In genomic region chr5:32462618-32463017, GRCh38 we compare ENCODE assay signal across 13 cellular contexts. TPM values are rescaled to one million over a fixed set of nuclear protein-coding genes. Genes with fewer than 3 reads are reported as not detected.
DNase-seq lines count a peak whose midpoint lies in the region; ATAC-seq and TF ChIP-seq lines count a peak whose summit lies in the region.
"Had no signal": no experiment of that assay in that cellular context is flagged by ENCODE, and none has a peak within 500 bp of the region (broad histone marks: within the 10 kb centered on the region; RNA-seq: fewer than 3 reads in every experiment).

No MANE protein-coding gene starts in this region.

- no peaks in the 10 kb centered on the region for H4K20me1 ChIP-seq in OCI-LY7 (ENCODE audit: insufficient read depth, low read length)
- H4K20me1 ChIP-seq: BLaER1 had no signal

- H3K27ac Mint-ChIP-seq in stimulated activated naive CD8-positive, alpha-beta T cell treated with anti-CD3 and anti-CD28 coated beads, Interleukin-15, amount 100 ng/mL, for 72 hours, result peak overlapping the region in 1 of 2 donors; percentile 64
- H3K27ac Mint-ChIP-seq: GM23338 had no signal

- no peak overlapping the region for H2AFZ ChIP-seq in OCI-LY7 (ENCODE audit: low read length)

- H3K4me1 ChIP-seq in left lung (no peaks in the 10 kb centered on the region), OCI-LY7 (ENCODE audit: insufficient read depth, low read length, poor library complexity, severe bottlenecking) (no peaks in the 10 kb centered on the region)
- H3K4me1 ChIP-seq: BLaER1, prostate gland had no signal

- H3K4me3 Mint-ChIP-seq in activated T-cell treated with anti-CD3 and anti-CD28 coated beads, Interleukin-2, amount 50 U/mL, for 4 hours, result no peak overlapping the region
- H3K4me3 Mint-ChIP-seq in stimulated activated naive CD8-positive, alpha-beta T cell treated with anti-CD3 and anti-CD28 coated beads, Interleukin-15, amount 100 ng/mL, for 72 hours, result no peak overlapping the region
- H3K4me3 Mint-ChIP-seq: GM23338 had no signal

- H3K27ac ChIP-seq in left lung, result no peak overlapping the region
- H3K27ac ChIP-seq in OCI-LY7 (ENCODE audit: low read depth, low read length, poor library complexity, severe bottlenecking), result no peak overlapping the region
- H3K27ac ChIP-seq: BLaER1, prostate gland had no signal

- H3K36me3 ChIP-seq in left lung, result no peaks in the 10 kb centered on the region
- no peaks in the 10 kb centered on the region for H3K36me3 ChIP-seq in OCI-LY7 (ENCODE audit: insufficient read depth, low read length)
- H3K36me3 ChIP-seq: BLaER1, prostate gland had no signal

- H3K79me2 ChIP-seq in OCI-LY7 (ENCODE audit: insufficient read depth, low read depth, low read length), result no peaks in the 10 kb centered on the region

- BruUV-seq in OCI-LY7 (replicated peaks; lab: Mats Ljungman, UMichigan), result no TSS peak

- POLR2A ChIA-PET in OCI-LY7 (lab: Charles Lee), result interaction anchor here (0.6 kb wide), 1 partner anchor 64 kb away, joined by 3 read pairs; no protein-coding TSS in a partner anchor

- DNase-seq in activated naive CD4-positive, alpha-beta T cell treated with Interleukin-2 at 50 U/mL for 16 hours, result peak; percentile 59
- DNase-seq in activated naive CD4-positive, alpha-beta T cell (lab: John Stamatoyannopoulos, UW), result no peak
- peak; percentile 5 for DNase-seq in activated T-cell treated with anti-CD3 and anti-CD28 coated beads, Interleukin-2, amount 50 U/mL, for 4 hours
- DNase-seq in left lung, result no peak
- DNase-seq in stimulated activated naive CD8-positive, alpha-beta T cell treated with anti-CD3 and anti-CD28 coated beads, Interleukin-15, amount 100 ng/mL, for 72 hours, result peak; percentile 4 to 18
- DNase-seq in OCI-LY7 (ENCODE audit: low spot score), result no peak
- DNase-seq in NCI-H1092 treated with DMSO at 0.1 percent for 48 hours (lab: John Stamatoyannopoulos, UW), result no peak
- DNase-seq: effector CD8-positive, alpha-beta T cell; NCI-H526 had no signal

- CTCF ChIA-PET in OCI-LY7 (lab: Charles Lee; ENCODE audit: unreplicated experiment), result no interaction called here

- intact Hi-C loops in left lung (cut with DNase I), result no loop called here
- intact Hi-C loops in OCI-LY7 (cut with micrococcal nuclease; ENCODE audit: unreplicated experiment), result no loop called here

- no peaks in the 10 kb centered on the region for H3K9me3 Mint-ChIP-seq in activated T-cell treated with anti-CD3 and anti-CD28 coated beads, Interleukin-2, amount 50 U/mL, for 4 hours
- no peaks in the 10 kb centered on the region for H3K9me3 Mint-ChIP-seq in stimulated activated naive CD8-positive, alpha-beta T cell treated with anti-CD3 and anti-CD28 coated beads, Interleukin-15, amount 100 ng/mL, for 72 hours

- no peaks in the 10 kb centered on the region for H3K36me3 Mint-ChIP-seq in activated T-cell treated with anti-CD3 and anti-CD28 coated beads, Interleukin-2, amount 50 U/mL, for 4 hours (ENCODE audit: insufficient read depth)

- H3K27me3 Mint-ChIP-seq in activated T-cell treated with anti-CD3 and anti-CD28 coated beads, Interleukin-2, amount 50 U/mL, for 4 hours (ENCODE audit: low read depth), result no peaks in the 10 kb centered on the region
- no peaks in the 10 kb centered on the region for H3K27me3 Mint-ChIP-seq in stimulated activated naive CD8-positive, alpha-beta T cell treated with anti-CD3 and anti-CD28 coated beads, Interleukin-15, amount 100 ng/mL, for 72 hours

- H3K4me1 Mint-ChIP-seq in activated T-cell treated with anti-CD3 and anti-CD28 coated beads, Interleukin-2, amount 50 U/mL, for 4 hours (ENCODE audit: low read depth), result peaks cover 19% of the 10 kb centered on the region
- H3K4me1 Mint-ChIP-seq in stimulated activated naive CD8-positive, alpha-beta T cell treated with anti-CD3 and anti-CD28 coated beads, Interleukin-15, amount 100 ng/mL, for 72 hours, result peaks cover 13% of the 10 kb centered on the region

- H3K4me3 ChIP-seq in left lung, result no peak overlapping the region
- no peak overlapping the region for H3K4me3 ChIP-seq in OCI-LY7 (ENCODE audit: low read depth, low read length, poor library complexity, severe bottlenecking)
- H3K4me3 ChIP-seq: BLaER1, GM23338, prostate gland had no signal

- no peak overlapping the region for H3K4me2 ChIP-seq in OCI-LY7 (ENCODE audit: low read length)
- H3K4me2 ChIP-seq: BLaER1 had no signal

- no peaks in the 10 kb centered on the region for H3K27me3 ChIP-seq in left lung
- H3K27me3 ChIP-seq: BLaER1 had no signal

- ATAC-seq in activated T-cell treated with anti-CD3 and anti-CD28 coated beads, Interleukin-2, amount 50 U/mL, for 4 hours, result peak; percentile 98
- ATAC-seq in left lung (peak; percentile 68), GM21723 (IDR thresholded peaks at IDR 0.05; ENCODE audit: unreplicated experiment) (no peak)
- ATAC-seq in stimulated activated naive CD8-positive, alpha-beta T cell treated with anti-CD3 and anti-CD28 coated beads, Interleukin-15, amount 100 ng/mL, for 72 hours, result peak; percentile 90
- ATAC-seq: GM23338 had no signal

- TF ChIP-seq CTCF in left lung (IDR thresholded peaks at IDR 0.05), result no peak
- TF ChIP-seq CTCF in OCI-LY7 (conservative IDR thresholded peaks at IDR 0.05; ENCODE audit: low read length), result no peak

- H3K9me2 ChIP-seq in OCI-LY7 (ENCODE audit: insufficient read depth, low read length), result no peaks in the 10 kb centered on the region

- H3K9me3 ChIP-seq in left lung, result no peaks in the 10 kb centered on the region
- H3K9me3 ChIP-seq in OCI-LY7 (ENCODE audit: low read length), result no peaks in the 10 kb centered on the region
- H3K9me3 ChIP-seq: BLaER1, prostate gland had no signal

RNA-seq across cellular contexts. Expression of gene ZFR, which starts 18.1 kb away (rescaled TPM):
- 10 to 100 TPM; 76.9 to 83.3 (median 80.4) TPM for total RNA-seq in activated T-cell treated with anti-CD3 and anti-CD28 coated beads, Interleukin-2, amount 50 U/mL, for 4 hours
- total RNA-seq in left lung (10 to 100 TPM; 47.1 to 49.5 TPM), OCI-LY7 (2022) (63.4 and 66.7 TPM in 2 replicates)
- total RNA-seq in OCI-LY7 (2014; rRNA removed; shearing (Covaris generic)), result 52.7 and 54.8 TPM in 2 replicates

Comparison
In these comparisons a context has a peak if more than half of its experiments do, and no peak if none do; other contexts are left out.
1. DNase-seq: peak in activated naive CD4-positive, alpha-beta T cell treated with Interleukin-2 at 50 U/mL for 16 hours (single experiment), activated T-cell treated with anti-CD3 and anti-CD28 coated beads, Interleukin-2, amount 50 U/mL, for 4 hours (single experiment) and stimulated activated naive CD8-positive, alpha-beta T cell treated with anti-CD3 and anti-CD28 coated beads, Interleukin-15, amount 100 ng/mL, for 72 hours (2 of 2); none in activated naive CD4-positive, alpha-beta T cell (0 of 4), left lung (0 of 2), OCI-LY7 (single experiment) and NCI-H1092 treated with DMSO at 0.1 percent for 48 hours (single experiment).